In the genomic region with DNA sequence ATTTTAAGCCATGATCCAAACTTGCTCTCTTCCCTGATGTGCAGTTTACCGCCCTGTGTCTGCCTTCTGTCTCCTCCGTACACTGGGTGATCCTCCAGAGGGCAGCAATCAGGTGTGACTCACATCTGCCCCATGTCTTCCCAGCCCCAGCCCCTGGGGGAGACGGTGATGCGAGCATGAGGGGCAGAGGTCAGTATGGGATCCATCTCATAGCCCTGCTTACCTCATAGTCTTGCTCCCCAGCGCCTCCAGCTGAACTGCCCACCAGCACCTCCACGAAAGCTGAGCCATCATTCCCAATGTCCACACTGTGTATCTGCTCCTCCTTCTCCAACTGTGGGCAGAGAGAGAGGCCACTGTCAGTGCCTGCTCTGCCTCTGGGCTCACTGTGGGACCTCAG, we compare ENCODE assay signal across 8 cellular contexts. TPM values are rescaled to one million over a fixed set of nuclear protein-coding genes. Genes with fewer than 3 reads are reported as not detected.
DNase-seq lines count a peak whose midpoint lies in the region; ATAC-seq and TF ChIP-seq lines count a peak whose summit lies in the region.

No MANE protein-coding gene starts in this region.

- no peak overlapping the region for H3K56ac ChIP-seq in mesendoderm (ENCODE audit: low read length)

- H3K79me1 ChIP-seq in mesendoderm (ENCODE audit: low read length): no peaks in the 10 kb centered on the region

- intact Hi-C loops in uterus (cut with DNase I; ENCODE audit: low total_unique reads): no loop called here

- H3K4ac ChIP-seq in mesendoderm (ENCODE audit: low read depth, low read length): no peak overlapping the region

- H3K4me3 ChIP-seq in mesendoderm (ENCODE audit: low read length) (no peak overlapping the region), uterus (no peak overlapping the region)

- H3K23ac ChIP-seq in mesendoderm (ENCODE audit: low read length): no peak overlapping the region

- H3K4me2 ChIP-seq in mesendoderm (ENCODE audit: low read length): no peak overlapping the region

- WGBS in mesendoderm (ENCODE audit: extremely low coverage, insufficient coverage, low lambda C conversion rate): no CpG with 5 or more reads among the region's 6 CpGs

- H3K36me3 ChIP-seq in KOPT-K1 (ENCODE audit: insufficient read depth, low read length) (peaks cover 42% of the 10 kb centered on the region), mesendoderm (ENCODE audit: control insufficient read depth, insufficient read depth, low read length) (peaks cover 1% of the 10 kb centered on the region), uterus (no peaks in the 10 kb centered on the region)

- in situ Hi-C loops in Caki2 (cut with HindIII; ENCODE audit: low pct_unique_long_range_greater_than_20kb, low sequenced_read_pairs): no loop called here

- H3K4me1 ChIP-seq in mesendoderm (ENCODE audit: control insufficient read depth, low read depth, low read length) (no peaks in the 10 kb centered on the region), uterus (peaks cover 0 to 7% of the 10 kb centered on the region in 2 donors)

- no peak overlapping the region for H2AK5ac ChIP-seq in mesendoderm (ENCODE audit: low read length)

- no peak overlapping the region for H3K18ac ChIP-seq in mesendoderm (ENCODE audit: low read length)

- H3K9me3 ChIP-seq in KOPT-K1 (ENCODE audit: insufficient read depth, low read length, poor library complexity, severe bottlenecking) (no peaks in the 10 kb centered on the region), uterus (no peaks in the 10 kb centered on the region)

- H3K36me3 Mint-ChIP-seq in activated naive CD4-positive, alpha-beta T cell treated with anti-CD3 and anti-CD28 coated beads, Interleukin-2, amount 50 U/mL, for 72 hours: peaks cover 6 to 29% of the 10 kb centered on the region in 2 donors

- no peak overlapping the region for H4K8ac ChIP-seq in mesendoderm (ENCODE audit: low read depth, low read length)

- no peak for TF ChIP-seq CTCF in uterus (IDR thresholded peaks at IDR 0.05)

- peak overlapping the region; percentile 70 to 99 for H3K27ac Mint-ChIP-seq in activated naive CD4-positive, alpha-beta T cell treated with anti-CD3 and anti-CD28 coated beads, Interleukin-2, amount 50 U/mL, for 72 hours

- no peaks in the 10 kb centered on the region for H3K79me2 ChIP-seq in mesendoderm (ENCODE audit: control insufficient read depth, insufficient read depth, low read length)

- no peak overlapping the region for H4K5ac ChIP-seq in mesendoderm (ENCODE audit: low read length)

- H3K27me3 ChIP-seq in mesendoderm (ENCODE audit: insufficient read depth, low read length, poor library complexity): no peaks in the 10 kb centered on the region
- H3K27me3 ChIP-seq in uterus: no peaks in the 10 kb centered on the region

- H2BK15ac ChIP-seq in mesendoderm (replicated peaks; ENCODE audit: low read depth): no peak overlapping the region

- H3K9ac ChIP-seq in mesendoderm (ENCODE audit: low read length): no peak overlapping the region

- no peak overlapping the region for H2BK120ac ChIP-seq in mesendoderm (ENCODE audit: low read depth, low read length)

- ATAC-seq in activated naive CD4-positive, alpha-beta T cell treated with anti-CD3 and anti-CD28 coated beads, Interleukin-2, amount 50 U/mL, for 72 hours: no peak

- H3K27ac ChIP-seq in KOPT-K1 (ENCODE audit: low read depth, low read length, poor library complexity, severe bottlenecking) (peak overlapping the region; percentile 84), mesendoderm (ENCODE audit: low read depth, low read length) (no peak overlapping the region), uterus (no peak overlapping the region), substantia nigra (ENCODE audit: low read depth, low read length, poor library complexity, severe bottlenecking) (no peak overlapping the region)

- DNase-seq in Caki2 (ENCODE audit: low read depth) (peak; percentile 42), mesendoderm (peak; percentile 40), superior temporal gyrus (ENCODE audit: extremely low spot score) (no peak), uterus (no peak), NCI-H526 treated with DMSO at 0.1 percent for 48 hours (lab: John Stamatoyannopoulos, UW) (no peak), substantia nigra (lab: John Stamatoyannopoulos, UW) (no peak)
- no peak for DNase-seq in activated naive CD4-positive, alpha-beta T cell treated with anti-CD3 and anti-CD28 coated beads, Interleukin-2, amount 50 U/mL, for 72 hours (ENCODE audit: low spot score in 2 of 2)

- H2BK5ac ChIP-seq in mesendoderm (ENCODE audit: low read length): no peak overlapping the region

- TF ChIP-seq POLR2A in uterus (IDR thresholded peaks at IDR 0.05): no peak

- H3K9me3 Mint-ChIP-seq in activated naive CD4-positive, alpha-beta T cell treated with anti-CD3 and anti-CD28 coated beads, Interleukin-2, amount 50 U/mL, for 72 hours: peaks cover 3% of the 10 kb centered on the region in 2 donors

RNA-seq across cellular contexts. Expression of a gene that starts 14.6 kb away (rescaled TPM):
- 53.5 and 73.0 TPM in 2 replicates for total RNA-seq in Caki2 (2014; rRNA removed; shearing (Covaris generic); ENCODE audit: low replicate concordance)
- 10 to 100 TPM; 36.9 to 39.5 TPM for total RNA-seq in activated naive CD4-positive, alpha-beta T cell treated with anti-CD3 and anti-CD28 coated beads, Interleukin-2, amount 50 U/mL, for 72 hours
- polyA plus RNA-seq in mesendoderm (2013, experiment 1 of 2): 25.6 TPM
- 24.3 TPM for polyA plus RNA-seq in mesendoderm (2013, experiment 2 of 2)
- 10 to 100 TPM; 22.7 to 53.2 (median 30.7) TPM for total RNA-seq in uterus

RNA-seq across cellular contexts. Expression of a gene that starts 14.9 kb away (rescaled TPM):
- total RNA-seq in Caki2 (2014; rRNA removed; shearing (Covaris generic); ENCODE audit: low replicate concordance): 1.7 TPM in 1 of 2 replicates, not detected in the other
- 1 to 10 TPM; 6.5 to 9.0 TPM for total RNA-seq in activated naive CD4-positive, alpha-beta T cell treated with anti-CD3 and anti-CD28 coated beads, Interleukin-2, amount 50 U/mL, for 72 hours
- 8.6 TPM for polyA plus RNA-seq in mesendoderm (2013, experiment 1 of 2)
- polyA plus RNA-seq in mesendoderm (2013, experiment 2 of 2): 8.5 TPM
- 10 to 100 TPM in 3 of 4 donors, 1 to 10 TPM in 1; 4.6 to 46.5 (median 10.3) TPM for total RNA-seq in uterus

RNA-seq across cellular contexts. Expression of a gene that starts 27.7 kb away (rescaled TPM):
- not detected in 2 replicates for total RNA-seq in Caki2 (2014; rRNA removed; shearing (Covaris generic); ENCODE audit: low replicate concordance)
- 1 to 10 TPM in 1 of 2 donors, under 1 TPM in 1; 0.98 to 3.3 TPM for total RNA-seq in activated naive CD4-positive, alpha-beta T cell treated with anti-CD3 and anti-CD28 coated beads, Interleukin-2, amount 50 U/mL, for 72 hours
- 0.13 TPM for polyA plus RNA-seq in mesendoderm (2013, experiment 1 of 2)
- 0.27 TPM for polyA plus RNA-seq in mesendoderm (2013, experiment 2 of 2)
- total RNA-seq in uterus: 1 to 10 TPM in 1 of 4 donors, under 1 TPM in 1, not detected in 2; 0.21 to 2.8 TPM

RNA-seq across cellular contexts. Expression of a gene that starts 33.7 kb away (rescaled TPM):
- 206 and 293 TPM in 2 replicates for total RNA-seq in Caki2 (2014; rRNA removed; shearing (Covaris generic); ENCODE audit: low replicate concordance)
- 10 to 100 TPM; 88.0 to 89.2 TPM for total RNA-seq in activated naive CD4-positive, alpha-beta T cell treated with anti-CD3 and anti-CD28 coated beads, Interleukin-2, amount 50 U/mL, for 72 hours
- polyA plus RNA-seq in mesendoderm (2013, experiment 1 of 2): 6.7 TPM
- 6.7 TPM for polyA plus RNA-seq in mesendoderm (2013, experiment 2 of 2)
- 10 to 100 TPM in 2 of 4 donors, 1 to 10 TPM in 1, under 1 TPM in 1; 0.77 to 29.0 (median 12.5) TPM for total RNA-seq in uterus

RNA-seq across cellular contexts. Expression of a gene that starts 35.2 kb away (rescaled TPM):
- total RNA-seq in Caki2 (2014; rRNA removed; shearing (Covaris generic); ENCODE audit: low replicate concordance): 17.3 and 42.1 TPM in 2 replicates
- total RNA-seq in activated naive CD4-positive, alpha-beta T cell treated with anti-CD3 and anti-CD28 coated beads, Interleukin-2, amount 50 U/mL, for 72 hours: 10 to 100 TPM; 21.6 to 29.4 TPM
- polyA plus RNA-seq in mesendoderm (2013, experiment 1 of 2): 10.8 TPM
- polyA plus RNA-seq in mesendoderm (2013, experiment 2 of 2): 9.5 TPM
- 10 to 100 TPM in 2 of 4 donors, 1 to 10 TPM in 2; 4.1 to 31.0 (median 17.2) TPM for total RNA-seq in uterus

Comparison
In these comparisons a context has a peak if more than half of its experiments do, and no peak if none do; other contexts are left out.
1. DNase-seq: peak in Caki2 (single experiment) and mesendoderm (single experiment); none in activated naive CD4-positive, alpha-beta T cell treated with anti-CD3 and anti-CD28 coated beads, Interleukin-2, amount 50 U/mL, for 72 hours (0 of 2), superior temporal gyrus (single experiment), uterus (0 of 2), NCI-H526 treated with DMSO at 0.1 percent for 48 hours (single experiment) and substantia nigra (0 of 49).